ENCODE assay signal across 13 cellular contexts in genomic region chr17:16001498-16001897, GRCh38. TPM values are rescaled to one million over a fixed set of nuclear protein-coding genes. Genes with fewer than 3 reads are reported as not detected.
DNase-seq lines count a peak whose midpoint lies in the region; ATAC-seq, FAIRE-seq and TF ChIP-seq lines count a peak whose summit lies in the region.
"Had no signal": no experiment of that assay in that cellular context is flagged by ENCODE, and none has a peak within 500 bp of the region (broad histone marks: within the 10 kb centered on the region; RNA-seq: fewer than 3 reads in every experiment).

No MANE protein-coding gene starts in this region.

- H3K27me3 ChIP-seq in BLaER1 = no peaks in the 10 kb centered on the region
- no peaks in the 10 kb centered on the region for H3K27me3 ChIP-seq in HUES48 (ENCODE audit: control insufficient read depth, insufficient read depth, low read length)
- no peaks in the 10 kb centered on the region for H3K27me3 ChIP-seq in GM12878 (replicated peaks in 1 of 2; ENCODE audit: control insufficient read depth in 2 of 2, insufficient read depth in 2 of 2, low read length in 1 of 2)
- no peaks in the 10 kb centered on the region for H3K27me3 ChIP-seq in lower lobe of right lung (ENCODE audit: low read depth)
- H3K27me3 ChIP-seq: ascending aorta, heart right ventricle, ovary had no signal

- POLR2A ChIA-PET in GM12878 (lab: Charles Lee) = no interaction called here

- H3K79me2 ChIP-seq in GM12878 (ENCODE audit: control insufficient read depth, insufficient read depth, low read length) = peaks cover 23% of the 10 kb centered on the region

- TF ChIP-seq EP300 in GM12878 (IDR thresholded peaks at IDR 0.05; ENCODE audit: borderline replicate concordance in 1 of 2, control insufficient read depth in 1 of 2, low read depth in 2 of 2, low read length in 2 of 2) = no peak

- RAD21 ChIA-PET in GM12878 (lab: Charles Lee; ENCODE audit: unreplicated experiment) = no interaction called here

- H3K36me3 ChIP-seq in BLaER1 (peaks cover 60% of the 10 kb centered on the region), HUES48 (ENCODE audit: control insufficient read depth, insufficient read depth, low read length) (peaks cover 59% of the 10 kb centered on the region), GM12878 (ENCODE audit: control insufficient read depth in 2 of 2, insufficient read depth in 2 of 2, low read length in 1 of 2) (peaks cover 5 to 6% of the 10 kb centered on the region in 2 experiments; a peak in 3 of 4 replicates), lower lobe of right lung (peaks cover 54% of the 10 kb centered on the region)
- H3K36me3 ChIP-seq: ovary had no signal

- no peak for FAIRE-seq in GM12878 (lab: Jason Lieb, UNC)

- no peak for DNase-seq in GM12878 (ENCODE audit: low read depth, low spot score)
- no peak for DNase-seq in lower lobe of right lung
- no peak for DNase-seq in COR-L47 (lab: John Stamatoyannopoulos, UW)
- DNase-seq in inferior parietal cortex (ENCODE audit: extremely low spot score) = no peak
- DNase-seq in UCSD-AML1 (lab: John Stamatoyannopoulos, UW; ENCODE audit: unreplicated experiment) = no peak
- DNase-seq: DMS53, heart right ventricle, NCI-H524 treated with DMSO at 0.1 percent for 48 hours, ovary had no signal

- peaks cover 25% of the 10 kb centered on the region for H3K4me1 ChIP-seq in BLaER1
- peaks cover 8% of the 10 kb centered on the region for H3K4me1 ChIP-seq in HUES48 (ENCODE audit: control insufficient read depth, insufficient read depth, low read length)
- H3K4me1 ChIP-seq in GM12878 (ENCODE audit: control insufficient read depth, insufficient read depth, low read length) = peaks cover 11% of the 10 kb centered on the region
- H3K4me1 ChIP-seq in lower lobe of right lung = peaks cover 30% of the 10 kb centered on the region

- no peak for TF ChIP-seq POLR2A in GM12878 (IDR thresholded peaks at IDR 0.05; ENCODE audit: low read depth, low read length)

- BruUV-seq in GM12878 (replicated peaks; lab: Mats Ljungman, UMichigan) = no TSS peak

- ATAC-seq in GM12878 = no peak
- no peak for ATAC-seq in lower lobe of right lung
- no peak for ATAC-seq in HG03354 (IDR thresholded peaks at IDR 0.05; ENCODE audit: poor library complexity, severe bottlenecking, unreplicated experiment)
- ATAC-seq: heart right ventricle had no signal

- H4K20me1 ChIP-seq in BLaER1 (peaks cover 32% of the 10 kb centered on the region), GM12878 (ENCODE audit: control insufficient read depth, insufficient read depth) (no peaks in the 10 kb centered on the region)

- no peak overlapping the region; the same call in 1 of the 2 replicates for H3K9ac ChIP-seq in BLaER1
- no peak overlapping the region for H3K9ac ChIP-seq in HUES48 (ENCODE audit: low read depth, low read length)
- no peak overlapping the region for H3K9ac ChIP-seq in GM12878 (ENCODE audit: control insufficient read depth, insufficient read depth, low read length)

- CTCF ChIA-PET in GM12878 (lab: Yijun Ruan, JAX) = interaction anchor here (0.7 to 0.8 kb wide), 2 partner anchors 172 to 173 kb away, joined by 3 read pairs; no protein-coding TSS in a partner anchor

- intact Hi-C loops in GM12878 (cut with micrococcal nuclease; ENCODE audit: unreplicated experiment) (no loop called here), lower lobe of right lung (cut with DNase I) (no loop called here)

- in situ Hi-C loops in GM12878 (cut with MboI) = no loop called here

- H3K4me2 ChIP-seq in BLaER1 = peak overlapping the region; percentile 86
- H3K4me2 ChIP-seq in GM12878 (ENCODE audit: control insufficient read depth, insufficient read depth) = peak overlapping the region; percentile 93

- H3K4me3 ChIP-seq in BLaER1 (peak overlapping the region; percentile 90), HUES48 (ENCODE audit: low read depth, low read length) (peak overlapping the region; percentile 94), GM12878 (peak overlapping the region; percentile 85), lower lobe of right lung (peak overlapping the region; percentile 85)

- TF ChIP-seq RAD21 in GM12878 (IDR thresholded peaks at IDR 0.05; ENCODE audit: insufficient read depth, low read depth, low read length) = no peak

- TF ChIP-seq CTCF in GM12878 (IDR thresholded peaks at IDR 0.05 in 2 of 3, conservative IDR thresholded peaks at IDR 0.05 in 1 of 3; ENCODE audit: control insufficient read depth in 2 of 3, extremely low read depth in 1 of 3, insufficient read depth in 1 of 3, low read depth in 3 of 3, low read length in 3 of 3) (no peak), lower lobe of right lung (IDR thresholded peaks at IDR 0.05) (no peak)

- H3K9me3 ChIP-seq in BLaER1 = peaks cover 12% of the 10 kb centered on the region; the same call in 1 of the 2 replicates
- H3K9me3 ChIP-seq in HUES48 (ENCODE audit: control insufficient read depth, insufficient read depth, low read length) = 0 out of 2 replicates have a peak, but pooled peaks cover 3% of the 10 kb centered on the region
- peaks cover 2% of the 10 kb centered on the region for H3K9me3 ChIP-seq in GM12878 (replicated peaks; ENCODE audit: control insufficient read depth, insufficient read depth, low read length)
- H3K9me3 ChIP-seq in lower lobe of right lung = no peaks in the 10 kb centered on the region
- H3K9me3 ChIP-seq: ascending aorta, ovary had no signal

- SMC1A ChIA-PET in GM12878 (lab: Charles Lee; ENCODE audit: uncharacterized antibody, unreplicated experiment) = interaction anchor here (0.8 to 1.1 kb wide), 2 partner anchors 20 to 520 kb away, joined by 3 read pairs; no protein-coding TSS in a partner anchor

- no peak overlapping the region for H3K27ac ChIP-seq in BLaER1
- H3K27ac ChIP-seq in HUES48 (ENCODE audit: low read depth, low read length) = no peak overlapping the region
- no peak overlapping the region for H3K27ac ChIP-seq in GM12878 (ENCODE audit: control insufficient read depth, insufficient read depth)
- H3K27ac ChIP-seq in lower lobe of right lung = no peak overlapping the region
- H3K27ac ChIP-seq: ascending aorta, ovary had no signal

- H2AFZ ChIP-seq in GM12878 (ENCODE audit: control insufficient read depth, low read depth, low read length) = no peak overlapping the region

TF ChIP-seq in GM12878, 131 proteins besides CTCF, POLR2A, EP300 and RAD21 (continues in another document):
- no peak for TF ChIP-seq BACH1 (IDR thresholded peaks at IDR 0.05; ENCODE audit: borderline replicate concordance)

RNA-seq across cellular contexts. Expression of gene TTC19, which starts 1.9 kb away (rescaled TPM):
- total RNA-seq in GM12878 (2013; cell fraction: nucleolus; rRNA removed) = 60.1 and 66.5 TPM in 2 replicates
- total RNA-seq in GM12878 (2014; rRNA removed) = 25.1 and 28.4 TPM in 2 replicates
- 18.5 and 19.2 TPM in 2 replicates for total RNA-seq in GM12878 (2014; rRNA removed; fragmentation: Illumina TruSeq; extraction: Trizol)
- total RNA-seq in GM12878 (2021) = 18.4 and 21.2 TPM in 2 replicates
- polyA plus RNA-seq in GM12878 (2011; ENCODE audit: low read depth) = 9.5 TPM
- polyA plus RNA-seq in GM12878 (2011; rRNA removed) = 5.3 and 8.9 TPM in 2 replicates
- 4.7 and 4.9 TPM in 2 replicates for polyA plus RNA-seq in GM12878 (2011; cell fraction: cytosol; rRNA removed)
- 8.9 and 16.3 TPM in 2 replicates for polyA plus RNA-seq in GM12878 (2011; cell fraction: nucleus; rRNA removed)
- polyA plus RNA-seq in GM12878 (2012) = 13.1 and 15.1 TPM in 2 replicates
- polyA plus RNA-seq in GM12878 (2014; fragmentation: Illumina TruSeq; extraction: Trizol) = 21.0 and 26.5 TPM in 2 replicates
- polyA plus RNA-seq in GM12878 (2014; fragmentation: Nextera tagmentation; extraction: Ambion mirVana) = 10 to 100 TPM in 1 of 2 experiments, 1 to 10 TPM in 1; 8.3 to 12.3 TPM
- 10.8 and 14.0 TPM in 2 replicates for polyA plus RNA-seq in GM12878 (2014; rRNA removed)
- 10 to 100 TPM; 26.7 to 29.8 TPM for polyA plus RNA-seq in GM12878 (2016; fragmentation: Nextera tagmentation; extraction: Ambion mirVana)
- polyA minus RNA-seq in GM12878 (2011; rRNA and poly(A)+ RNA removed) = 7.2 and 7.7 TPM in 2 replicates
- polyA minus RNA-seq in GM12878 (2011; cell fraction: cytosol; rRNA and poly(A)+ RNA removed) = 2.9 and 7.0 TPM in 2 replicates
- polyA minus RNA-seq in GM12878 (2011; cell fraction: nucleus; rRNA and poly(A)+ RNA removed) = 14.1 and 33.3 TPM in 2 replicates
- 36.0 TPM for total RNA-seq in lower lobe of right lung

RNA-seq across cellular contexts. Expression of gene ZSWIM7, which starts 2.0 kb away (rescaled TPM):
- total RNA-seq in GM12878 (2013; cell fraction: nucleolus; rRNA removed) = 1.5 and 3.7 TPM in 2 replicates
- 10.5 and 10.8 TPM in 2 replicates for total RNA-seq in GM12878 (2014; rRNA removed)
- 5.9 and 7.1 TPM in 2 replicates for total RNA-seq in GM12878 (2014; rRNA removed; fragmentation: Illumina TruSeq; extraction: Trizol)
- total RNA-seq in GM12878 (2021) = 8.2 and 8.6 TPM in 2 replicates
- polyA plus RNA-seq in GM12878 (2011; ENCODE audit: low read depth) = 9.2 TPM
- 9.8 and 10.7 TPM in 2 replicates for polyA plus RNA-seq in GM12878 (2011; rRNA removed)
- 9.8 and 11.7 TPM in 2 replicates for polyA plus RNA-seq in GM12878 (2011; cell fraction: cytosol; rRNA removed)
- 4.5 and 6.3 TPM in 2 replicates for polyA plus RNA-seq in GM12878 (2011; cell fraction: nucleus; rRNA removed)
- 3.6 and 7.4 TPM in 2 replicates for polyA plus RNA-seq in GM12878 (2012)
- polyA plus RNA-seq in GM12878 (2014; fragmentation: Illumina TruSeq; extraction: Trizol) = 7.0 and 11.2 TPM in 2 replicates
- polyA plus RNA-seq in GM12878 (2014; fragmentation: Nextera tagmentation; extraction: Ambion mirVana) = 1 to 10 TPM; 7.2 to 9.2 TPM
- 14.6 and 17.9 TPM in 2 replicates for polyA plus RNA-seq in GM12878 (2014; rRNA removed)
- 10 to 100 TPM; 25.8 to 26.6 TPM for polyA plus RNA-seq in GM12878 (2016; fragmentation: Nextera tagmentation; extraction: Ambion mirVana)
- polyA minus RNA-seq in GM12878 (2011; rRNA and poly(A)+ RNA removed) = 2.6 and 3.7 TPM in 2 replicates
- polyA minus RNA-seq in GM12878 (2011; cell fraction: cytosol; rRNA and poly(A)+ RNA removed) = 2.5 TPM in 1 of 2 replicates, not detected in the other
- polyA minus RNA-seq in GM12878 (2011; cell fraction: nucleus; rRNA and poly(A)+ RNA removed) = 0.86 and 0.97 TPM in 2 replicates
- total RNA-seq in lower lobe of right lung = 21.3 TPM

RNA-seq across cellular contexts. Expression of gene ADORA2B, which starts 56.6 kb away (rescaled TPM):
- 0.29 and 0.44 TPM in 2 replicates for total RNA-seq in GM12878 (2013; cell fraction: nucleolus; rRNA removed)
- total RNA-seq in GM12878 (2014; rRNA removed) = 0.11 and 0.17 TPM in 2 replicates
- 0.14 and 0.22 TPM in 2 replicates for total RNA-seq in GM12878 (2014; rRNA removed; fragmentation: Illumina TruSeq; extraction: Trizol)
- total RNA-seq in GM12878 (2021) = 0.21 and 0.31 TPM in 2 replicates
- not detected for polyA plus RNA-seq in GM12878 (2011; ENCODE audit: low read depth)
- polyA plus RNA-seq in GM12878 (2011; rRNA removed) = 0.15 and 0.19 TPM in 2 replicates
- polyA plus RNA-seq in GM12878 (2011; cell fraction: cytosol; rRNA removed) = 0.27 and 0.28 TPM in 2 replicates
- 0.06 TPM in 1 of 2 replicates, not detected in the other for polyA plus RNA-seq in GM12878 (2011; cell fraction: nucleus; rRNA removed)
- 0.28 TPM in 1 of 2 replicates, not detected in the other for polyA plus RNA-seq in GM12878 (2012)
- 0.09 TPM in 1 of 2 replicates, not detected in the other for polyA plus RNA-seq in GM12878 (2014; fragmentation: Illumina TruSeq; extraction: Trizol)
- polyA plus RNA-seq in GM12878 (2014; fragmentation: Nextera tagmentation; extraction: Ambion mirVana) = under 1 TPM; 0.13 to 0.16 TPM
- 0.05 and 0.11 TPM in 2 replicates for polyA plus RNA-seq in GM12878 (2014; rRNA removed)
- under 1 TPM; 0.35 to 0.42 TPM for polyA plus RNA-seq in GM12878 (2016; fragmentation: Nextera tagmentation; extraction: Ambion mirVana)
- polyA minus RNA-seq in GM12878 (2011; rRNA and poly(A)+ RNA removed) = 0.26 and 0.37 TPM in 2 replicates
- polyA minus RNA-seq in GM12878 (2011; cell fraction: cytosol; rRNA and poly(A)+ RNA removed) = not detected in 2 replicates
- polyA minus RNA-seq in GM12878 (2011; cell fraction: nucleus; rRNA and poly(A)+ RNA removed) = 0.24 TPM in 1 of 2 replicates, not detected in the other
- 6.2 TPM for total RNA-seq in lower lobe of right lung
- total RNA-seq: ascending aorta had no signal
